19 cellular contexts compared by ENCODE assay signal in genomic region chr10:52322323-52322722, GRCh38. TPM values are rescaled to one million over a fixed set of nuclear protein-coding genes. Genes with fewer than 3 reads are reported as not detected.
"Had no signal": no experiment of that assay in that cellular context is flagged by ENCODE, and none has a peak within 500 bp of the region (broad histone marks: within the 10 kb centered on the region; RNA-seq: fewer than 3 reads in every experiment).

No MANE protein-coding gene starts in this region.

- H3K27me3 ChIP-seq: foreskin keratinocyte, neutrophil, pancreas, tibial nerve had no signal

- H3K4me3 Mint-ChIP-seq: endodermal cell; natural killer cell treated with Interleukin-12 subunit alpha and Interleukin-12 subunit beta and Interleukin-15 and Interleukin-18, amount 100 ng/mL, for 72 hours; stimulated activated naive CD8-positive, alpha-beta T cell treated with anti-CD3 and anti-CD28 coated beads, Interleukin-15, amount 100 ng/mL, for 72 hours had no signal

- H3K4me1 ChIP-seq: left ventricle myocardium inferior, pancreas, tibial nerve had no signal

- H3K4me3 ChIP-seq: coronary artery, left ventricle myocardium inferior, pancreas, skin epidermis, tibial nerve had no signal

- H3K27ac ChIP-seq: coronary artery, foreskin keratinocyte, left ventricle myocardium inferior, neutrophil, pancreas, skin epidermis, tibial nerve had no signal

- H3K9me3 Mint-ChIP-seq: endodermal cell; stimulated activated naive CD8-positive, alpha-beta T cell treated with anti-CD3 and anti-CD28 coated beads, Interleukin-15, amount 100 ng/mL, for 72 hours had no signal

- ATAC-seq: activated naive CD4-positive, alpha-beta T cell treated with anti-CD3 and anti-CD28 coated beads, Interleukin-2, amount 50 U/mL, for 72 hours; foreskin keratinocyte; natural killer cell treated with Interleukin-12 subunit alpha and Interleukin-12 subunit beta and Interleukin-15 and Interleukin-18, amount 100 ng/mL, for 72 hours; pancreas; right cardiac atrium; stimulated activated naive CD8-positive, alpha-beta T cell treated with anti-CD3 and anti-CD28 coated beads, Interleukin-15, amount 100 ng/mL, for 72 hours had no signal

- H3K36me3 Mint-ChIP-seq: activated naive CD4-positive, alpha-beta T cell treated with anti-CD3 and anti-CD28 coated beads, Interleukin-2, amount 50 U/mL, for 72 hours; natural killer cell treated with Interleukin-12 subunit alpha and Interleukin-12 subunit beta and Interleukin-15 and Interleukin-18, amount 100 ng/mL, for 72 hours had no signal

- H3K9me3 ChIP-seq: left ventricle myocardium inferior, neutrophil, pancreas, tibial nerve had no signal

- H3K27ac Mint-ChIP-seq: activated naive CD4-positive, alpha-beta T cell treated with anti-CD3 and anti-CD28 coated beads, Interleukin-2, amount 50 U/mL, for 72 hours; endodermal cell; natural killer cell treated with Interleukin-12 subunit alpha and Interleukin-12 subunit beta and Interleukin-15 and Interleukin-18, amount 100 ng/mL, for 72 hours; stimulated activated naive CD8-positive, alpha-beta T cell treated with anti-CD3 and anti-CD28 coated beads, Interleukin-15, amount 100 ng/mL, for 72 hours had no signal

- DNase-seq: activated gamma-delta T cell treated with Interleukin-2 at 50 U/mL for 16 hours; activated T-cell treated with anti-CD3 and anti-CD28 coated beads, Interleukin-2, amount 50 U/mL, for 1 hour; cerebellar nuclear complex; endodermal cell; foreskin keratinocyte; left ventricle myocardium inferior; midbrain; pancreas; right cardiac atrium; stimulated activated CD4-positive, alpha-beta T cell treated with anti-CD3 and anti-CD28 coated beads, Interleukin-1b, Interleukin-23, amount 100 ng/mL, for 48 hours; stimulated activated naive CD8-positive, alpha-beta T cell treated with anti-CD3 and anti-CD28 coated beads, Interleukin-15, amount 100 ng/mL, for 72 hours; T-helper 9 cell had no signal

- H3K4me1 Mint-ChIP-seq: stimulated activated naive CD8-positive, alpha-beta T cell treated with anti-CD3 and anti-CD28 coated beads, Interleukin-15, amount 100 ng/mL, for 72 hours had no signal

- H3K36me3 ChIP-seq: left ventricle myocardium inferior, neutrophil, pancreas, tibial nerve had no signal

- H3K27me3 Mint-ChIP-seq: stimulated activated naive CD8-positive, alpha-beta T cell treated with anti-CD3 and anti-CD28 coated beads, Interleukin-15, amount 100 ng/mL, for 72 hours had no signal

RNA-seq across cellular contexts. Expression of gene DKK1, which starts 8.2 kb away (rescaled TPM):
- total RNA-seq: activated naive CD4-positive, alpha-beta T cell treated with anti-CD3 and anti-CD28 coated beads, Interleukin-2, amount 50 U/mL, for 72 hours; left ventricle myocardium inferior; natural killer cell treated with Interleukin-12 subunit alpha and Interleukin-12 subunit beta and Interleukin-15 and Interleukin-18, amount 100 ng/mL, for 72 hours; right cardiac atrium; T-helper 1 cell treated with Interleukin-12 subunit alpha and Interleukin-12 subunit beta and Interleukin-4 antibody, amounts not matched to agents 30 ng/mL and 1 ng/mL, for 36 hours had no signal
